ENCODE assay signal across 1 cellular context in the genomic region with DNA sequence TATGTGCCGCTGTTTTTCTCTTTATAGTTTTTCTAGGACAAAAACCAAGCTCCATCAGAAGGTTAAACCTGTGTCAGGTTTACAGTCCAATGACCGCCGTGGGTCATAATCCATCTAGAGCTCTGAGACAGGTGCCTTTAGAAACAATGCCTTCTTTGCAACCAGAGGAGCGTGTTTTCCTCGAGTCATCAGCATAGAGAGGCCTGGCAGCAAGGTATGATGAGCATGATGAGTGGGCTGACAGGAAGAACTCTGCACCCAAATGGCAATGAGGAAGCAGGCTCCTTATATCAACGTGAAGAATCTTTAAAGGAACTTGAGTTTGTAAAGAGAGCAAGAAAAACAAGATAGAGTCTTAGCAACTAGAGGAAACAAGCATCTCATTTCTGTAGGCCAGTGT.
TF ChIP-seq lines count a peak whose summit lies in the region.

No MANE protein-coding gene starts in this region.

TF ChIP-seq in HepG2, 621 proteins besides CTCF, POLR2A, EP300 and RAD21 (continued from another document and continues in another):
- TF ChIP-seq ZNF318 (CRISPR knock-in tag; IDR thresholded peaks at IDR 0.05) = no peak
- TF ChIP-seq PBX2 (CRISPR knock-in tag; IDR thresholded peaks at IDR 0.05) = peak; percentile 63
- TF ChIP-seq ZNF772 (CRISPR knock-in tag; IDR thresholded peaks at IDR 0.05) = 0 out of 2 replicates have a peak, but pooled peaks have one; percentile 23
- no peak for TF ChIP-seq ZNF552 (CRISPR knock-in tag; IDR thresholded peaks at IDR 0.05; ENCODE audit: borderline replicate concordance)
- TF ChIP-seq MIER2 (CRISPR knock-in tag; IDR thresholded peaks at IDR 0.05) = peak; percentile 55; the same call in 1 of the 2 replicates
- peak; percentile 53; the same call in 1 of the 2 replicates for TF ChIP-seq ZNF292 (CRISPR knock-in tag; IDR thresholded peaks at IDR 0.05; ENCODE audit: borderline replicate concordance, low read depth)
- no peak for TF ChIP-seq YEATS2 (CRISPR knock-in tag; IDR thresholded peaks at IDR 0.05; ENCODE audit: borderline replicate concordance)
- TF ChIP-seq GATAD2A (CRISPR knock-in tag; IDR thresholded peaks at IDR 0.05) = peak; percentile 62; the same call in 1 of the 2 replicates
- TF ChIP-seq FUBP1 (CRISPR knock-in tag; IDR thresholded peaks at IDR 0.05; ENCODE audit: borderline replicate concordance) = no peak
- no peak for TF ChIP-seq MXD3 (CRISPR knock-in tag; IDR thresholded peaks at IDR 0.05)
- peak; percentile 92 for TF ChIP-seq ZEB1 (IDR thresholded peaks at IDR 0.05; ENCODE audit: insufficient replicate concordance, low read depth)
- no peak for TF ChIP-seq ZNF646 (CRISPR knock-in tag; IDR thresholded peaks at IDR 0.05)
- peak; percentile 39; the same call in 1 of the 2 replicates for TF ChIP-seq FOXA3 (CRISPR knock-in tag; IDR thresholded peaks at IDR 0.05)
- TF ChIP-seq ZMYM4 (CRISPR knock-in tag; IDR thresholded peaks at IDR 0.05) = peak; percentile 51; the same call in 1 of the 2 replicates
- no peak for TF ChIP-seq SUZ12 (IDR thresholded peaks at IDR 0.05; ENCODE audit: low read depth, low read length)
- TF ChIP-seq KAT8 (CRISPR knock-in tag; IDR thresholded peaks at IDR 0.05) = no peak
- no peak for TF ChIP-seq RFX5 (IDR thresholded peaks at IDR 0.05; ENCODE audit: low read depth, low read length)
- TF ChIP-seq ELF3 (CRISPR knock-in tag; IDR thresholded peaks at IDR 0.05) = peak; percentile 89
- no peak for TF ChIP-seq TAF1 (CRISPR knock-in tag; IDR thresholded peaks at IDR 0.05)
- TF ChIP-seq KDM5A (IDR thresholded peaks at IDR 0.05; ENCODE audit: borderline replicate concordance, low read length) = no peak
- TF ChIP-seq ZNF275 (CRISPR knock-in tag; IDR thresholded peaks at IDR 0.05; ENCODE audit: borderline replicate concordance) = no peak
- TF ChIP-seq AGO2 (optimal IDR thresholded peaks at IDR 0.05; ENCODE audit: low read depth, low read length) = no peak
- TF ChIP-seq, protein P1, sequence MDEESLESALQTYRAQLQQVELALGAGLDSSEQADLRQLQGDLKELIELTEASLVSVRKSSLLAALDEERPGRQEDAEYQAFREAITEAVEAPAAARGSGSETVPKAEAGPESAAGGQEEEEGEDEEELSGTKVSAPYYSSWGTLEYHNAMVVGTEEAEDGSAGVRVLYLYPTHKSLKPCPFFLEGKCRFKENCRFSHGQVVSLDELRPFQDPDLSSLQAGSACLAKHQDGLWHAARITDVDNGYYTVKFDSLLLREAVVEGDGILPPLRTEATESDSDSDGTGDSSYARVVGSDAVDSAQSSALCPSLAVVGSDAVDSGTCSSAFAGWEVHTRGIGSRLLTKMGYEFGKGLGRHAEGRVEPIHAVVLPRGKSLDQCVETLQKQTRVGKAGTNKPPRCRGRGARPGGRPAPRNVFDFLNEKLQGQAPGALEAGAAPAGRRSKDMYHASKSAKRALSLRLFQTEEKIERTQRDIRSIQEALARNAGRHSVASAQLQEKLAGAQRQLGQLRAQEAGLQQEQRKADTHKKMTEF (CRISPR knock-in tag; IDR thresholded peaks at IDR 0.05) = peak; percentile 30; the same call in 1 of the 2 replicates
- no peak for TF ChIP-seq ZC3H13 (CRISPR knock-in tag; IDR thresholded peaks at IDR 0.05)
- TF ChIP-seq SOX5 (CRISPR knock-in tag; IDR thresholded peaks at IDR 0.05; ENCODE audit: borderline replicate concordance) = peak; percentile 83
- no peak for TF ChIP-seq ZNF460 (CRISPR knock-in tag; IDR thresholded peaks at IDR 0.05; ENCODE audit: borderline replicate concordance)
- no peak for TF ChIP-seq ZBTB3 (CRISPR knock-in tag; IDR thresholded peaks at IDR 0.05; ENCODE audit: borderline replicate concordance, low read depth)
- no peak for TF ChIP-seq NR3C1 (CRISPR knock-in tag; IDR thresholded peaks at IDR 0.05)
- TF ChIP-seq HMG20A (CRISPR knock-in tag; IDR thresholded peaks at IDR 0.05; ENCODE audit: borderline replicate concordance) = peak; percentile 51; the same call in 1 of the 2 replicates
- TF ChIP-seq ZNF343 (CRISPR knock-in tag; IDR thresholded peaks at IDR 0.05) = no peak
- no peak for TF ChIP-seq RELA (CRISPR knock-in tag; IDR thresholded peaks at IDR 0.05)
- TF ChIP-seq TBX2 (CRISPR knock-in tag; IDR thresholded peaks at IDR 0.05; ENCODE audit: borderline replicate concordance) = peak; percentile 62
- 0 out of 2 replicates have a peak, but pooled peaks have one; percentile 43 for TF ChIP-seq KMT2B (CRISPR knock-in tag; IDR thresholded peaks at IDR 0.05)
- TF ChIP-seq, protein P2, sequence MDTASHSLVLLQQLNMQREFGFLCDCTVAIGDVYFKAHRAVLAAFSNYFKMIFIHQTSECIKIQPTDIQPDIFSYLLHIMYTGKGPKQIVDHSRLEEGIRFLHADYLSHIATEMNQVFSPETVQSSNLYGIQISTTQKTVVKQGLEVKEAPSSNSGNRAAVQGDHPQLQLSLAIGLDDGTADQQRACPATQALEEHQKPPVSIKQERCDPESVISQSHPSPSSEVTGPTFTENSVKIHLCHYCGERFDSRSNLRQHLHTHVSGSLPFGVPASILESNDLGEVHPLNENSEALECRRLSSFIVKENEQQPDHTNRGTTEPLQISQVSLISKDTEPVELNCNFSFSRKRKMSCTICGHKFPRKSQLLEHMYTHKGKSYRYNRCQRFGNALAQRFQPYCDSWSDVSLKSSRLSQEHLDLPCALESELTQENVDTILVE (CRISPR knock-in tag; IDR thresholded peaks at IDR 0.05) = no peak
- TF ChIP-seq STAG1 (CRISPR knock-in tag; IDR thresholded peaks at IDR 0.05) = peak; percentile 6; the same call in 1 of the 2 replicates
